2 cellular contexts compared by ENCODE assay signal in the genomic region with DNA sequence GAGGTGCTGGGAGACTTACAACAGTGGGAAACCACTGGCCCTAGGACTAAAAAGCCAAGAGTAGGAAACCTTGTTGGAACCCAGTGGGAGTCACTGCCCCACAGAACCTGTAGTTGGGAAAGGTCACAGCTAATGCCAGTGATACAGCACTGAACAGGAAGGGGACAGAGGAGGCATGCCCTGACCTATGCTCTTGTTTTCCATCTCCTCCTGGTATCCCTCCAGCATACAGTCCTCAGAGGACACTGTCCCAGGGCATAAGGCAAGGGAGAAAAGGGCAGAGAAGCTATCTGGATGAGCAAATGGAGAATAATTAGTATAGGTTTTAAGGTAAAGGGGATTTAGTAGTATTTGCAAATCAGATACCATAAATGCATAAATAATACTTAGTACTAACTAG.
TF ChIP-seq lines count a peak whose summit lies in the region.

No MANE protein-coding gene starts in this region.

TF ChIP-seq in IMR-90, 13 proteins besides CTCF, POLR2A, EP300 and RAD21:
- TF ChIP-seq CEBPB (IDR thresholded peaks at IDR 0.05; ENCODE audit: low read depth, low read length) = no peak
- TF ChIP-seq MXI1 (IDR thresholded peaks at IDR 0.05; ENCODE audit: borderline replicate concordance, low read depth, low read length) = no peak
- TF ChIP-seq, protein P1, sequence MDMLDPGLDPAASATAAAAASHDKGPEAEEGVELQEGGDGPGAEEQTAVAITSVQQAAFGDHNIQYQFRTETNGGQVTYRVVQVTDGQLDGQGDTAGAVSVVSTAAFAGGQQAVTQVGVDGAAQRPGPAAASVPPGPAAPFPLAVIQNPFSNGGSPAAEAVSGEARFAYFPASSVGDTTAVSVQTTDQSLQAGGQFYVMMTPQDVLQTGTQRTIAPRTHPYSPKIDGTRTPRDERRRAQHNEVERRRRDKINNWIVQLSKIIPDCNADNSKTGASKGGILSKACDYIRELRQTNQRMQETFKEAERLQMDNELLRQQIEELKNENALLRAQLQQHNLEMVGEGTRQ (IDR thresholded peaks at IDR 0.05; ENCODE audit: low read depth, low read length) = no peak
- no peak for TF ChIP-seq MAZ (IDR thresholded peaks at IDR 0.05; ENCODE audit: borderline replicate concordance, low read depth, low read length)
- no peak for TF ChIP-seq SMC3 (IDR thresholded peaks at IDR 0.05; ENCODE audit: low read depth, low read length)

TF ChIP-seq in HepG2, 621 proteins besides CTCF, POLR2A, EP300 and RAD21:
- TF ChIP-seq RARA (CRISPR knock-in tag; IDR thresholded peaks at IDR 0.05) (0 out of 2 replicates have a peak, but pooled peaks have one; percentile 33), CREB1 (IDR thresholded peaks at IDR 0.05) (no peak), CREB1 (CRISPR knock-in tag; IDR thresholded peaks at IDR 0.05) (no peak), PPARG (CRISPR knock-in tag; conservative IDR thresholded peaks at IDR 0.05) (peak; percentile 81), NR2F6 (IDR thresholded peaks at IDR 0.05) (peak; percentile 29; the same call in 1 of the 2 replicates), NR2F6 (CRISPR knock-in tag; IDR thresholded peaks at IDR 0.05) (peak; percentile 50; the same call in 1 of the 2 replicates)
